Comparison of ENCODE assay signal across 9 cellular contexts in genomic region chr20:34525709-34526416, GRCh38. TPM values are rescaled to one million over a fixed set of nuclear protein-coding genes. Genes with fewer than 3 reads are reported as not detected.
A peak's percentile ranks its signal among the peaks of the same experiment; 100 is the strongest.
DNase-seq lines count a peak whose midpoint lies in the region; ATAC-seq and TF ChIP-seq lines count a peak whose summit lies in the region.
"Had no signal": no experiment of that assay in that cellular context is flagged by ENCODE, and none has a peak within 500 bp of the region (broad histone marks: within the 10 kb centered on the region; RNA-seq: fewer than 3 reads in every experiment).

No MANE protein-coding gene starts in this region.

- H3K9me3 ChIP-seq in muscle layer of colon (ENCODE audit: low read length) = no peaks in the 10 kb centered on the region

- H3K27ac ChIP-seq in muscle layer of colon (ENCODE audit: low read depth, low read length) = peak overlapping the region; percentile 59
- H3K27ac ChIP-seq: HL-60 had no signal

- TF ChIP-seq CTCF in epithelial cell of proximal tubule (conservative IDR thresholded peaks at IDR 0.05; ENCODE audit: low read depth, low read length) = no peak

- in situ Hi-C loops in G401 (cut with HindIII; ENCODE audit: low sequenced_read_pairs) = no loop called here

- no peaks in the 10 kb centered on the region for H3K27me3 ChIP-seq in muscle layer of colon (ENCODE audit: control insufficient read depth in 1 of 2, insufficient read depth in 2 of 2, low read length in 2 of 2)

- peak overlapping the region; percentile 14 for H3K9ac ChIP-seq in muscle layer of colon (ENCODE audit: low read length)

- H3K36me3 ChIP-seq in muscle layer of colon (ENCODE audit: insufficient read depth, low read length) = peaks cover 38% of the 10 kb centered on the region

- H3K4me3 ChIP-seq in epithelial cell of proximal tubule (ENCODE audit: low read depth, low read length) (no peak overlapping the region), muscle layer of colon (ENCODE audit: low read depth in 1 of 2, low read length in 2 of 2) (peak overlapping the region in 1 of 2 donors; percentile 25)

- H3K4me1 ChIP-seq in muscle layer of colon (ENCODE audit: insufficient read depth, low read length) = peaks cover 50% of the 10 kb centered on the region

- ATAC-seq in GM18867 (IDR thresholded peaks at IDR 0.05; ENCODE audit: unreplicated experiment) = no peak
- ATAC-seq in GM19035 (IDR thresholded peaks at IDR 0.05; ENCODE audit: unreplicated experiment) = no peak
- no peak for ATAC-seq in HG03342 (IDR thresholded peaks at IDR 0.05; ENCODE audit: unreplicated experiment)

- DNase-seq in G401 (ENCODE audit: low spot score) (peak; percentile 21), RPMI7951 (ENCODE audit: low read depth) (peak; percentile 100), epithelial cell of proximal tubule (ENCODE audit: low read depth) (peak; percentile 97)
- no peak for DNase-seq in effector CD8-positive, alpha-beta T cell (lab: John Stamatoyannopoulos, UW)

RNA-seq across cellular contexts. Expression of gene DYNLRB1, which starts 9.6 kb away (rescaled TPM):
- total RNA-seq in G401 (2014; rRNA removed; shearing (Covaris generic)) = 58.9 and 82.5 TPM in 2 replicates
- total RNA-seq in RPMI7951 (2014; rRNA removed; shearing (Covaris generic)) = 287 and 346 TPM in 2 replicates
- total RNA-seq in epithelial cell of proximal tubule = 165 and 193 TPM in 2 replicates

RNA-seq across cellular contexts. Expression of gene MAP1LC3A, which starts 32.7 kb away (rescaled TPM):
- total RNA-seq in G401 (2014; rRNA removed; shearing (Covaris generic)) = 0.37 TPM in 1 of 2 replicates, not detected in the other
- 32.2 and 55.0 TPM in 2 replicates for total RNA-seq in RPMI7951 (2014; rRNA removed; shearing (Covaris generic))
- 21.6 and 28.3 TPM in 2 replicates for total RNA-seq in epithelial cell of proximal tubule

Comparison
In these comparisons a context has a peak if more than half of its experiments do, and no peak if none do; other contexts are left out.
1. RNA of gene MAP1LC3A, which starts 32.7 kb away (total RNA-seq): 32.2 to 55.0 TPM in RPMI7951 and 21.6 to 28.3 TPM in epithelial cell of proximal tubule; 0.37 TPM in G401; every median in the first group is over 10 times any median in the second.